In the genomic region with DNA sequence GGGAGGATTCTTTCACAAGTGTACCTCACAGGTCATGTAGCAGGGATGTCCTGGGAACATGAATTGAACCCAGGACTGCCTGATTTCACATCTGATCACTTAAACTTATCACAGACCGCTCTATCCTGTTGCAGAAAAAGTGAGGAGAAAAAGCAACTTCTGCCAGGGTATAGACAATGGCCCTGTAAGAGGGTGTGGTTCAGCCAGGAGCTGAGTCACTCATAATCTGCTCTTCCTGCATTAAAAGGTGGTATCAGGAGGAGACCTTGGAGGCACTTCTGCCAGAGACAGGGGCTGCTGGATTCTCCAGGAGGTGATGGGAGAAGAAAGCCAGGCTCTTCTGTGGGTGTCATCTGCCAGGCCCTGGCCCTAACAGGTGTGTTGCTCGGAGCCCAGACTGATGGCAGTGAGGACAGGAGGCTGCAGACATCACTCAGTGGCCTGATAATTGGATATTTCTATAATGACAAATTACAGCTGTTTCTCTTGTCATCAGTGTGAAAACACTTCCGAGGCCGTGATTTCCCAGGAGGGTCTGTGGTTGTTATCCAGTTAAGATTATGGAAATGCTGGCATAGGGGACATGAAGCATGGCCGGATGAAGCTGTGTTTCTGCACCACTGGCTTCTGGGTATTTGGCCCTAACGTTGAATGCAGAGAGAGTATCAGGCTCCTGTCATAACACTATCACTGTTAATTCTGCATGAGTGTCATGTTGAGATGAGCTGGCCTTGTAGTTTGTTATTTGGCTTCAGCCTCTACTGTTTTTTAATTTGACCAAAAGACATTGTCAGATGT, we compare ENCODE assay signal across 17 cellular contexts.
DNase-seq lines count a peak whose midpoint lies in the region; TF ChIP-seq lines count a peak whose summit lies in the region.
"Had no signal": no experiment of that assay in that cellular context is flagged by ENCODE, and none has a peak within 500 bp of the region (broad histone marks: within the 10 kb centered on the region; RNA-seq: fewer than 3 reads in every experiment).

No MANE protein-coding gene starts in this region.

- TF ChIP-seq CTCF in fibroblast of the aortic adventitia (IDR thresholded peaks at IDR 0.05; ENCODE audit: insufficient read depth, low read length), result no peak

- in situ Hi-C loops in ACHN (cut with HindIII; ENCODE audit: low pct_ligation_motif_present, low pct_unique_long_range_greater_than_20kb, low sequenced_read_pairs), result no loop called here

- no peak overlapping the region for H3K4me3 ChIP-seq in fibroblast of the aortic adventitia (ENCODE audit: low read depth, low read length)
- H3K4me3 ChIP-seq: right lobe of liver, tibial nerve had no signal

- DNase-seq in ACHN (peak; percentile 24), ELR (ENCODE audit: low read depth) (peak; percentile 19), SW480 (ENCODE audit: low spot score) (peak; percentile 29), fibroblast of the aortic adventitia (ENCODE audit: low read depth) (peak; percentile 36), H4 (ENCODE audit: low spot score) (no peak), superior temporal gyrus (ENCODE audit: extremely low spot score) (no peak)
- DNase-seq in activated CD4-positive, alpha-beta T cell treated with anti-CD3 and anti-CD28 coated beads, Interleukin-2, amount 50 U/mL, for 48 hours, result no peak
- DNase-seq in activated CD4-positive, CD25-positive, alpha-beta regulatory T cell (lab: John Stamatoyannopoulos, UW), result no peak
- DNase-seq: activated CD4-positive, alpha-beta memory T cell treated with anti-CD3 and anti-CD28 coated beads, Interleukin-2, amount 10 ng/mL, durations not matched to agents 7 days and 5 days; activated naive CD4-positive, alpha-beta T cell treated with Interleukin-2 at 50 U/mL for 16 hours; activated T-cell treated with anti-CD3 and anti-CD28 coated beads, Interleukin-2, amount 50 U/mL, for 1 hour; NCI-H187; occipital lobe; right lobe of liver; Right ventricle myocardium superior; stimulated activated CD4-positive, alpha-beta T cell treated with anti-CD3 and anti-CD28 coated beads, Interleukin-15, amount 100 ng/mL, for 24 hours had no signal

Comparison
In these comparisons a context has a peak if more than half of its experiments do, and no peak if none do; other contexts are left out.
1. DNase-seq: peak in ACHN (single experiment), ELR (single experiment), SW480 (single experiment) and fibroblast of the aortic adventitia (single experiment); none in activated CD4-positive, alpha-beta T cell treated with anti-CD3 and anti-CD28 coated beads, Interleukin-2, amount 50 U/mL, for 48 hours (0 of 2), H4 (single experiment), superior temporal gyrus (single experiment) and activated CD4-positive, CD25-positive, alpha-beta regulatory T cell (0 of 4).